7 cellular contexts compared by ENCODE assay signal in genomic region chr18:79723036-79723435, GRCh38.
"Had no signal": no experiment of that assay in that cellular context is flagged by ENCODE, and none has a peak within 500 bp of the region (broad histone marks: within the 10 kb centered on the region; RNA-seq: fewer than 3 reads in every experiment).

No MANE protein-coding gene starts in this region.

- ATAC-seq: HepG2 had no signal

- H3K4me3 ChIP-seq: GM23248 had no signal

- H3K4me3 Mint-ChIP-seq: H9, IgD-negative memory B cell had no signal

- H3K4me1 Mint-ChIP-seq: H9 had no signal

- H3K9me3 Mint-ChIP-seq: H9 had no signal

- H3K27ac Mint-ChIP-seq: IgD-negative memory B cell had no signal

- H3K27ac ChIP-seq: GM23248, HL-60 had no signal

- DNase-seq: GM23248, GOT3, H9, HCEC 1CT had no signal

- H3K27me3 Mint-ChIP-seq: IgD-negative memory B cell had no signal
